14 cellular contexts compared by ENCODE assay signal in genomic region chr3:10666621-10667020, GRCh38.
DNase-seq lines count a peak whose midpoint lies in the region; FAIRE-seq and TF ChIP-seq lines count a peak whose summit lies in the region.
"Had no signal": no experiment of that assay in that cellular context is flagged by ENCODE, and none has a peak within 500 bp of the region (broad histone marks: within the 10 kb centered on the region; RNA-seq: fewer than 3 reads in every experiment).

No MANE protein-coding gene starts in this region.

- peaks cover 23% of the 10 kb centered on the region for H3K27me3 Mint-ChIP-seq in H9 (ENCODE audit: low read depth)

- H3K9ac ChIP-seq in H9 (ENCODE audit: extremely low read depth, insufficient read length, low read length): no peak overlapping the region

- WGBS in H9 (ENCODE audit: extremely low coverage, insufficient read length, low lambda C conversion rate): no CpG with 5 or more reads among the region's 6 CpGs

- no peak overlapping the region for H3K23ac ChIP-seq in H9 (ENCODE audit: insufficient read length, low read depth, low read length)

- H2BK5ac ChIP-seq in H9 (ENCODE audit: insufficient read length, low read length): no peak overlapping the region

- H2AFZ ChIP-seq in H9 (ENCODE audit: low read length): no peak overlapping the region

- no peak overlapping the region for H4K8ac ChIP-seq in H9 (replicated peaks; ENCODE audit: insufficient read length, low read depth, low read length)

- no peaks in the 10 kb centered on the region for H4K20me1 ChIP-seq in H9 (ENCODE audit: control insufficient read depth, insufficient read depth, insufficient read length)

- no peaks in the 10 kb centered on the region; a peak in 1 of 5 replicates for H3K9me3 Mint-ChIP-seq in H9
- H3K9me3 Mint-ChIP-seq: natural killer cell treated with Interleukin-12 subunit alpha and Interleukin-12 subunit beta and Interleukin-15 and Interleukin-18, amount 100 ng/mL, for 72 hours had no signal

- no peak overlapping the region for H3K56ac ChIP-seq in H9 (ENCODE audit: insufficient read length, low read depth, low read length)

- no peaks in the 10 kb centered on the region for H3K79me1 ChIP-seq in H9 (ENCODE audit: insufficient read depth, low read depth, low read length, poor library complexity, severe bottlenecking)

- no peak overlapping the region for H4K5ac ChIP-seq in H9 (ENCODE audit: insufficient read length, low read depth, low read length)

- no peak overlapping the region for H2BK12ac ChIP-seq in H9 (ENCODE audit: insufficient read length, low read depth, low read length)

- H3K4me1 Mint-ChIP-seq in H9: peaks cover 9 to 28% of the 10 kb centered on the region in 2 experiments

- no peaks in the 10 kb centered on the region; the same call in 1 of the 2 replicates for H3K4me1 ChIP-seq in H9 (ENCODE audit: insufficient read depth, low read length)
- H3K4me1 ChIP-seq: suprapubic skin had no signal

- H3K27ac Mint-ChIP-seq in H9: no peak overlapping the region
- H3K27ac Mint-ChIP-seq: natural killer cell treated with Interleukin-12 subunit alpha and Interleukin-12 subunit beta and Interleukin-15 and Interleukin-18, amount 100 ng/mL, for 72 hours had no signal

- H3K4me3 Mint-ChIP-seq in H9: no peak overlapping the region
- H3K4me3 Mint-ChIP-seq: natural killer cell treated with Interleukin-12 subunit alpha and Interleukin-12 subunit beta and Interleukin-15 and Interleukin-18, amount 100 ng/mL, for 72 hours had no signal

- H3K4ac ChIP-seq in H9 (ENCODE audit: low read depth, low read length): no peak overlapping the region

- H4K91ac ChIP-seq in H9 (ENCODE audit: insufficient read length, low read depth, low read length): no peak overlapping the region

- no peaks in the 10 kb centered on the region for H3K36me3 Mint-ChIP-seq in H9 (ENCODE audit: insufficient read depth in 1 of 3, low read depth in 3 of 3)
- H3K36me3 Mint-ChIP-seq: natural killer cell treated with Interleukin-12 subunit alpha and Interleukin-12 subunit beta and Interleukin-15 and Interleukin-18, amount 100 ng/mL, for 72 hours had no signal

- H3K27me3 ChIP-seq in H9 (ENCODE audit: insufficient read depth, low read length): no peaks in the 10 kb centered on the region

- FAIRE-seq in HTR-8/SVneo (lab: Jason Lieb, UNC): no peak

- no peaks in the 10 kb centered on the region for H3K23me2 ChIP-seq in H9 (ENCODE audit: insufficient read length, low read depth, low read length, poor library complexity, severe bottlenecking)

- H3K27ac ChIP-seq in H9 (ENCODE audit: insufficient read length, low read depth, low read length): no peak overlapping the region
- H3K27ac ChIP-seq: 22Rv1, suprapubic skin had no signal

- no peak overlapping the region for H3T11ph ChIP-seq in H9 (ENCODE audit: low read length)

- H3K4me2 ChIP-seq in H9 (ENCODE audit: insufficient read depth, insufficient read length, low read length): no peak overlapping the region

- no peak overlapping the region for H2BK15ac ChIP-seq in H9 (ENCODE audit: low read depth, low read length)

- intact Hi-C loops in posterior cingulate gyrus (cut with DNase I): no loop called here

- H3K14ac ChIP-seq in H9 (ENCODE audit: insufficient read depth, low read length): no peak overlapping the region

- H3K18ac ChIP-seq in H9 (ENCODE audit: insufficient read length, low read depth, low read length): no peak overlapping the region

- peak; percentile 13 for DNase-seq in DMS 273 (lab: John Stamatoyannopoulos, UW; ENCODE audit: unreplicated experiment)
- DNase-seq in DMS 273 treated with DMSO at 0.1 percent for 48 hours (lab: John Stamatoyannopoulos, UW): no peak
- peak; percentile 6 for DNase-seq in NAMALWA (ENCODE audit: low spot score)
- peak; percentile 68 for DNase-seq in cerebellar cortex (ENCODE audit: low spot score)
- peak in 9 of 10 donors; percentile 46 to 94 (median 75) for DNase-seq in posterior cingulate gyrus
- DNase-seq in GM20000 (ENCODE audit: low spot score): no peak
- no peak for DNase-seq in HTR-8/SVneo (ENCODE audit: insufficient read length, low spot score)
- no peak for DNase-seq in H9
- DNase-seq: dermis blood vessel endothelial cell, GDM1, NCI-H446 had no signal

- TF ChIP-seq CTCF in GM20000 (IDR thresholded peaks at IDR 0.05; ENCODE audit: extremely low read depth, missing control alignments) (no peak), H9 (conservative IDR thresholded peaks at IDR 0.05) (no peak)

- H2BK120ac ChIP-seq in H9 (ENCODE audit: low read depth, low read length, poor library complexity, severe bottlenecking): no peak overlapping the region

- H2AK5ac ChIP-seq in H9 (ENCODE audit: insufficient read length, low read length): no peak overlapping the region

- H3K9me3 ChIP-seq in H9 (ENCODE audit: control insufficient read depth, low read depth, low read length): no peaks in the 10 kb centered on the region
- H3K9me3 ChIP-seq: suprapubic skin had no signal

- no peaks in the 10 kb centered on the region for H3K79me2 ChIP-seq in H9 (ENCODE audit: insufficient read depth, low read length)

- H2BK20ac ChIP-seq in H9 (ENCODE audit: low read depth, low read length, poor library complexity, severe bottlenecking): no peak overlapping the region

Comparison
In these comparisons a context has a peak if more than half of its experiments do, and no peak if none do; other contexts are left out.
1. DNase-seq: peak in DMS 273 (single experiment), NAMALWA (single experiment), cerebellar cortex (single experiment) and posterior cingulate gyrus (9 of 10); none in DMS 273 treated with DMSO at 0.1 percent for 48 hours (single experiment), GM20000 (single experiment), HTR-8/SVneo (single experiment) and H9 (single experiment).